Comparison of ENCODE assay signal across 19 cellular contexts in the genomic region with DNA sequence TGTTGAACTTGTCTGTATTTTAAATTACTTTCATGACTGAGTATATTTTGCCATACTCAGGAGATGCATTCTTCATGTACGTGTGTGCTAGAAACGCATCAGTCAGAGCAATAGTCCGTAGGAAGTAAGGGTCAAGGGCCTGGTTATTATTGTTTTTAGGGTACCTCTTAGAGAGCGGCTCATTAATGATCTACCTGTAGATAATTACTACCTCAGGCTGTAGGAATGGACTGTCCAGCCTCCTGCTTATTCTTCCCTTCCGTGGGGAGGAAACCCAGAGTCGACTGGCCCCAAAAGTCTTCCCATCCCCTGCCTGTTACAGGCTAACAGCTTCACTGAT. TPM values are rescaled to one million over a fixed set of nuclear protein-coding genes. Genes with fewer than 3 reads are reported as not detected.
DNase-seq lines count a peak whose midpoint lies in the region; ATAC-seq and TF ChIP-seq lines count a peak whose summit lies in the region.
"Had no signal": no experiment of that assay in that cellular context is flagged by ENCODE, and none has a peak within 500 bp of the region (broad histone marks: within the 10 kb centered on the region; RNA-seq: fewer than 3 reads in every experiment).

No MANE protein-coding gene starts in this region.

- H3K79me2 ChIP-seq in fibroblast of lung (ENCODE audit: control insufficient read depth, insufficient read depth, low read length): no peaks in the 10 kb centered on the region

- H3K4me1 ChIP-seq in fibroblast of lung (ENCODE audit: control insufficient read depth, extremely low read depth, insufficient read depth, low read length): peaks cover 10% of the 10 kb centered on the region
- H3K4me1 ChIP-seq: prostate gland had no signal

- CTCF ChIA-PET in activated CD4-positive, alpha-beta memory T cell treated with anti-CD3 and anti-CD28 coated beads for 36 hours (lab: Charles Lee): interaction anchor here (0.9 kb wide), 1 partner anchor 31 kb away, joined by 3 read pairs; no protein-coding TSS in a partner anchor
- CTCF ChIA-PET in activated CD4-positive, alpha-beta memory T cell treated with anti-CD3 and anti-CD28 coated beads, Interleukin-2, amount 10 ng/mL, durations not matched to agents 7 days and 5 days (lab: Charles Lee): interaction anchor here (0.7 kb wide), 1 partner anchor 78 kb away, joined by 5 read pairs; no protein-coding TSS in a partner anchor
- CTCF ChIA-PET in T-cell (lab: Charles Lee): interaction anchor here in 1 of 2 donors (0.6 kb wide), 1 partner anchor 94 kb away, joined by 3 read pairs; no protein-coding TSS in a partner anchor

- H3K9me3 Mint-ChIP-seq in activated CD4-positive, alpha-beta memory T cell treated with anti-CD3 and anti-CD28 coated beads for 36 hours: no peaks in the 10 kb centered on the region
- H3K9me3 Mint-ChIP-seq in activated CD4-positive, alpha-beta memory T cell treated with anti-CD3 and anti-CD28 coated beads, Interleukin-2, amount 10 ng/mL, durations not matched to agents 7 days and 5 days: no peaks in the 10 kb centered on the region
- no peaks in the 10 kb centered on the region for H3K9me3 Mint-ChIP-seq in T-cell
- no peaks in the 10 kb centered on the region for H3K9me3 Mint-ChIP-seq in stimulated activated naive CD8-positive, alpha-beta T cell treated with anti-CD3 and anti-CD28 coated beads, Interleukin-15, amount 100 ng/mL, for 72 hours
- H3K9me3 Mint-ChIP-seq: activated naive CD8-positive, alpha-beta T cell treated with anti-CD3 and anti-CD28 coated beads, Interleukin-2, amount 10 ng/mL, durations not matched to agents 7 days and 5 days; memory B cell; nephron progenitor cell had no signal

- H3K4me2 ChIP-seq in fibroblast of lung (ENCODE audit: extremely low read depth, insufficient read depth, low read length): peak overlapping the region; percentile 18

- no peaks in the 10 kb centered on the region for H4K20me1 ChIP-seq in fibroblast of lung (ENCODE audit: control insufficient read depth, extremely low read depth, insufficient read depth, low read length)

- H3K27ac ChIP-seq in fibroblast of lung (ENCODE audit: insufficient read depth, low read length) (no peak overlapping the region), coronary artery (no peak overlapping the region)
- H3K27ac ChIP-seq: heart right ventricle, SJSA1, spleen had no signal

- no peak for TF ChIP-seq CTCF in fibroblast of lung (conservative IDR thresholded peaks at IDR 0.05 in 1 of 2, IDR thresholded peaks at IDR 0.05 in 1 of 2; ENCODE audit: low read depth in 1 of 2, low read length in 2 of 2)
- no peak for TF ChIP-seq CTCF in coronary artery (IDR thresholded peaks at IDR 0.05)

- no peak overlapping the region for H2AFZ ChIP-seq in fibroblast of lung (ENCODE audit: low read length)

- ATAC-seq in T-cell (replicated peaks in 1 of 4) (no peak), HG03196 (IDR thresholded peaks at IDR 0.05; ENCODE audit: unreplicated experiment) (no peak)
- no peak for ATAC-seq in stimulated activated naive CD8-positive, alpha-beta T cell treated with anti-CD3 and anti-CD28 coated beads, Interleukin-15, amount 100 ng/mL, for 72 hours
- ATAC-seq: heart right ventricle had no signal

- no peaks in the 10 kb centered on the region for H3K27me3 ChIP-seq in fibroblast of lung (ENCODE audit: control insufficient read depth, insufficient read depth, low read length)
- H3K27me3 ChIP-seq: heart right ventricle, SJSA1, spleen, tibial nerve had no signal

- no peaks in the 10 kb centered on the region for H3K9me3 ChIP-seq in fibroblast of lung (ENCODE audit: control insufficient read depth, insufficient read depth, low read depth, low read length)
- H3K9me3 ChIP-seq: heart right ventricle, prostate gland, SJSA1, spleen, tibial nerve had no signal

- H3K4me3 Mint-ChIP-seq in activated CD4-positive, alpha-beta memory T cell treated with anti-CD3 and anti-CD28 coated beads for 36 hours: peak overlapping the region; percentile 36
- no peak overlapping the region for H3K4me3 Mint-ChIP-seq in activated CD4-positive, alpha-beta memory T cell treated with anti-CD3 and anti-CD28 coated beads, Interleukin-2, amount 10 ng/mL, durations not matched to agents 7 days and 5 days
- H3K4me3 Mint-ChIP-seq in T-cell: peak overlapping the region in 2 of 3 donors; percentile 3 to 10
- H3K4me3 Mint-ChIP-seq in stimulated activated naive CD8-positive, alpha-beta T cell treated with anti-CD3 and anti-CD28 coated beads, Interleukin-15, amount 100 ng/mL, for 72 hours: peak overlapping the region; percentile 49 to 65
- H3K4me3 Mint-ChIP-seq: activated naive CD8-positive, alpha-beta T cell treated with anti-CD3 and anti-CD28 coated beads, Interleukin-2, amount 10 ng/mL, durations not matched to agents 7 days and 5 days; memory B cell; nephron progenitor cell had no signal

- H3K4me3 ChIP-seq in fibroblast of lung (replicated peaks in 1 of 4; ENCODE audit: control extremely low read depth in 1 of 4, insufficient read depth in 1 of 4, low read depth in 3 of 4, low read length in 4 of 4): no peak overlapping the region
- no peak overlapping the region for H3K4me3 ChIP-seq in coronary artery
- H3K4me3 ChIP-seq: heart right ventricle, prostate gland, SJSA1, spleen, tibial nerve had no signal

- H3K9ac ChIP-seq in fibroblast of lung (ENCODE audit: insufficient read depth, low read length): no peak overlapping the region

- intact Hi-C loops in activated CD4-positive, alpha-beta memory T cell treated with anti-CD3 and anti-CD28 coated beads for 36 hours (cut with micrococcal nuclease): no loop called here

- no peaks in the 10 kb centered on the region for H3K27me3 Mint-ChIP-seq in activated CD4-positive, alpha-beta memory T cell treated with anti-CD3 and anti-CD28 coated beads for 36 hours
- H3K27me3 Mint-ChIP-seq in activated CD4-positive, alpha-beta memory T cell treated with anti-CD3 and anti-CD28 coated beads, Interleukin-2, amount 10 ng/mL, durations not matched to agents 7 days and 5 days: no peaks in the 10 kb centered on the region
- H3K27me3 Mint-ChIP-seq in T-cell: no peaks in the 10 kb centered on the region
- no peaks in the 10 kb centered on the region for H3K27me3 Mint-ChIP-seq in stimulated activated naive CD8-positive, alpha-beta T cell treated with anti-CD3 and anti-CD28 coated beads, Interleukin-15, amount 100 ng/mL, for 72 hours
- H3K27me3 Mint-ChIP-seq: activated naive CD8-positive, alpha-beta T cell treated with anti-CD3 and anti-CD28 coated beads, Interleukin-2, amount 10 ng/mL, durations not matched to agents 7 days and 5 days; memory B cell had no signal

- peak overlapping the region; percentile 88 for H3K27ac Mint-ChIP-seq in activated CD4-positive, alpha-beta memory T cell treated with anti-CD3 and anti-CD28 coated beads for 36 hours
- no peak overlapping the region for H3K27ac Mint-ChIP-seq in activated CD4-positive, alpha-beta memory T cell treated with anti-CD3 and anti-CD28 coated beads, Interleukin-2, amount 10 ng/mL, durations not matched to agents 7 days and 5 days
- H3K27ac Mint-ChIP-seq in T-cell: peak overlapping the region; percentile 62 to 68
- no peak overlapping the region for H3K27ac Mint-ChIP-seq in stimulated activated naive CD8-positive, alpha-beta T cell treated with anti-CD3 and anti-CD28 coated beads, Interleukin-15, amount 100 ng/mL, for 72 hours
- H3K27ac Mint-ChIP-seq: nephron progenitor cell had no signal

- H3K4me1 Mint-ChIP-seq in activated CD4-positive, alpha-beta memory T cell treated with anti-CD3 and anti-CD28 coated beads for 36 hours (ENCODE audit: low read depth): peaks cover 77% of the 10 kb centered on the region
- H3K4me1 Mint-ChIP-seq in activated CD4-positive, alpha-beta memory T cell treated with anti-CD3 and anti-CD28 coated beads, Interleukin-2, amount 10 ng/mL, durations not matched to agents 7 days and 5 days: peaks cover 64% of the 10 kb centered on the region
- peaks cover 86 to 90% (median 90%) of the 10 kb centered on the region in 3 donors for H3K4me1 Mint-ChIP-seq in T-cell
- peaks cover 84% of the 10 kb centered on the region for H3K4me1 Mint-ChIP-seq in stimulated activated naive CD8-positive, alpha-beta T cell treated with anti-CD3 and anti-CD28 coated beads, Interleukin-15, amount 100 ng/mL, for 72 hours

- no peaks in the 10 kb centered on the region for H3K36me3 Mint-ChIP-seq in activated CD4-positive, alpha-beta memory T cell treated with anti-CD3 and anti-CD28 coated beads for 36 hours
- peaks cover 28% of the 10 kb centered on the region for H3K36me3 Mint-ChIP-seq in activated CD4-positive, alpha-beta memory T cell treated with anti-CD3 and anti-CD28 coated beads, Interleukin-2, amount 10 ng/mL, durations not matched to agents 7 days and 5 days (ENCODE audit: low read depth)
- peaks cover 6% of the 10 kb centered on the region for H3K36me3 Mint-ChIP-seq in T-cell

- H3K36me3 ChIP-seq in fibroblast of lung (ENCODE audit: control insufficient read depth, insufficient read depth, low read length): no peaks in the 10 kb centered on the region
- H3K36me3 ChIP-seq: heart right ventricle, prostate gland, SJSA1, spleen, tibial nerve had no signal

- POLR2A ChIA-PET in activated CD4-positive, alpha-beta memory T cell treated with anti-CD3 and anti-CD28 coated beads for 36 hours (lab: Charles Lee): interaction anchor here (1.1 kb wide), 2 partner anchors 10 to 29 kb away, joined by 3 read pairs; no protein-coding TSS in a partner anchor
- POLR2A ChIA-PET in activated CD4-positive, alpha-beta memory T cell treated with anti-CD3 and anti-CD28 coated beads, Interleukin-2, amount 10 ng/mL, durations not matched to agents 7 days and 5 days (lab: Charles Lee): no interaction called here
- POLR2A ChIA-PET in T-cell (lab: Charles Lee): no interaction called here

- no peak for DNase-seq in activated CD4-positive, alpha-beta memory T cell treated with anti-CD3 and anti-CD28 coated beads for 36 hours
- DNase-seq in activated CD4-positive, alpha-beta memory T cell treated with anti-CD3 and anti-CD28 coated beads, Interleukin-2, amount 10 ng/mL, durations not matched to agents 7 days and 5 days: no peak
- DNase-seq in T-cell (no peak), fibroblast of lung (ENCODE audit: low read depth in 2 of 2) (no peak), NCI-H526 treated with DMSO at 0.1 percent for 48 hours (lab: John Stamatoyannopoulos, UW) (no peak), coronary artery (ENCODE audit: low spot score) (no peak)
- DNase-seq in stimulated activated naive CD8-positive, alpha-beta T cell treated with anti-CD3 and anti-CD28 coated beads, Interleukin-15, amount 100 ng/mL, for 72 hours: no peak
- DNase-seq: activated naive CD8-positive, alpha-beta T cell treated with anti-CD3 and anti-CD28 coated beads, Interleukin-2, amount 10 ng/mL, durations not matched to agents 7 days and 5 days; activated T-cell treated with anti-CD3 and anti-CD28 coated beads for 4 hours; heart right ventricle; MM.1S; NCI-H1694 treated with DMSO at 0.1 percent for 48 hours; nephron progenitor cell; spleen had no signal

RNA-seq across cellular contexts. Expression of a gene that starts 36.3 kb away (rescaled TPM):
- 10 to 100 TPM; 48.9 to 49.0 TPM for total RNA-seq in activated CD4-positive, alpha-beta memory T cell treated with anti-CD3 and anti-CD28 coated beads for 36 hours
- 10 to 100 TPM; 94.0 to 94.4 TPM for total RNA-seq in activated CD4-positive, alpha-beta memory T cell treated with anti-CD3 and anti-CD28 coated beads, Interleukin-2, amount 10 ng/mL, durations not matched to agents 7 days and 5 days
- 100 to 1,000 TPM; 123 to 151 (median 136) TPM for total RNA-seq in T-cell
- total RNA-seq in fibroblast of lung: 32.0 and 32.6 TPM in 2 replicates
- 15.8 and 17.7 TPM in 2 replicates for polyA plus RNA-seq in fibroblast of lung
- 11.4 and 15.7 TPM in 2 replicates for polyA plus RNA-seq in fibroblast of lung (2012)
- 7.1 and 12.3 TPM in 2 replicates for polyA minus RNA-seq in fibroblast of lung (ENCODE audit: low replicate concordance)

Comparison
In these comparisons a context has a peak if more than half of its experiments do, and no peak if none do; other contexts are left out.
1. H3K27ac Mint-ChIP-seq: peak in activated CD4-positive, alpha-beta memory T cell treated with anti-CD3 and anti-CD28 coated beads for 36 hours (single experiment) and T-cell (2 of 2); none in activated CD4-positive, alpha-beta memory T cell treated with anti-CD3 and anti-CD28 coated beads, Interleukin-2, amount 10 ng/mL, durations not matched to agents 7 days and 5 days (single experiment) and stimulated activated naive CD8-positive, alpha-beta T cell treated with anti-CD3 and anti-CD28 coated beads, Interleukin-15, amount 100 ng/mL, for 72 hours (0 of 2).